Comparison of ENCODE assay signal across 1 cellular context in genomic region chr18:23237524-23238151, GRCh38.
TF ChIP-seq lines count a peak whose summit lies in the region.

No MANE protein-coding gene starts in this region.

TF ChIP-seq in K562, 482 proteins besides CTCF, POLR2A, EP300 and RAD21 (continued from another document):
- TF ChIP-seq VEZF1 (CRISPR knock-in tag; IDR thresholded peaks at IDR 0.05) (peak; percentile 49; the same call in 1 of the 2 replicates), ZNF263 (CRISPR knock-in tag; IDR thresholded peaks at IDR 0.05; ENCODE audit: borderline replicate concordance) (peak; percentile 88), ZNF384 (IDR thresholded peaks at IDR 0.05; ENCODE audit: low read depth, low read length) (no peak), ZFP30 (CRISPR knock-in tag; IDR thresholded peaks at IDR 0.05; ENCODE audit: borderline replicate concordance) (no peak), CTCFL (IDR thresholded peaks at IDR 0.05; ENCODE audit: borderline replicate concordance, insufficient read depth, low read depth, low read length, poor library complexity, severe bottlenecking) (no peak), ZNF57 (CRISPR knock-in tag; IDR thresholded peaks at IDR 0.05) (no peak), MYNN (IDR thresholded peaks at IDR 0.05) (no peak), MYNN (CRISPR knock-in tag; IDR thresholded peaks at IDR 0.05) (no peak), HBP1 (CRISPR knock-in tag; IDR thresholded peaks at IDR 0.05) (no peak), PRMT5 (CRISPR knock-in tag; IDR thresholded peaks at IDR 0.05) (no peak), RBBP5 (IDR thresholded peaks at IDR 0.05; ENCODE audit: borderline replicate concordance, insufficient read depth, low read length, poor library complexity, severe bottlenecking) (no peak), PTTG1 (tag; IDR thresholded peaks at IDR 0.05; ENCODE audit: low read depth) (no peak), ILK (tag; IDR thresholded peaks at IDR 0.05; ENCODE audit: borderline replicate concordance, low read depth) (no peak), TAF1 (IDR thresholded peaks at IDR 0.05; ENCODE audit: control insufficient read depth, extremely low read depth, insufficient read depth, low read length, severe bottlenecking) (no peak), CHD4 (IDR thresholded peaks at IDR 0.05; ENCODE audit: insufficient read depth, insufficient replicate concordance, low read depth, low read length, poor library complexity, severe bottlenecking) (no peak), GATAD2A (IDR thresholded peaks at IDR 0.05) (no peak), STAT5A (IDR thresholded peaks at IDR 0.05; ENCODE audit: borderline replicate concordance, low read length) (no peak), HCFC1 (IDR thresholded peaks at IDR 0.05; ENCODE audit: low read depth, low read length) (no peak)
- TF ChIP-seq, protein P1, sequence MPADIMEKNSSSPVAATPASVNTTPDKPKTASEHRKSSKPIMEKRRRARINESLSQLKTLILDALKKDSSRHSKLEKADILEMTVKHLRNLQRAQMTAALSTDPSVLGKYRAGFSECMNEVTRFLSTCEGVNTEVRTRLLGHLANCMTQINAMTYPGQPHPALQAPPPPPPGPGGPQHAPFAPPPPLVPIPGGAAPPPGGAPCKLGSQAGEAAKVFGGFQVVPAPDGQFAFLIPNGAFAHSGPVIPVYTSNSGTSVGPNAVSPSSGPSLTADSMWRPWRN (IDR thresholded peaks at IDR 0.05; ENCODE audit: low read depth): no peak
